Comparison of ENCODE assay signal across 12 cellular contexts in the genomic region with DNA sequence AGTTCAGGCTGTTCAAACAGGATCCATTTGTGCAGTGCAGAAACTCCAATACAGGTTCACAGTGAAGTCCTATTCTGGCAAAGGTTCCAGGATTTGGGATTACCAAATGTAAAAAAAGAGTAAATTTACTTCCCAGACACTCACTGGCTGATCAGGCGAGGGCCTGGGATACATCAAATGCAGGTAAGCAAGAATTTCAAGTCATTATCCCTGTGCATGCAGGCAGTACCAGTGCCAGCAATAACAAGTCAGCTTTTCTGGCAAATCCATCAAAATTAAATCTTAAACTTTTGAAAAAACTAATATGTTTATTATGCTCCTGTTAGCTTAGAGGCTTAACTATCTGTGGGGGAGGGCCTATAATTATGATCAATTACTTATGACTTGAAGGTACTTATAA. TPM values are rescaled to one million over a fixed set of nuclear protein-coding genes. Genes with fewer than 3 reads are reported as not detected.
DNase-seq lines count a peak whose midpoint lies in the region; ATAC-seq and TF ChIP-seq lines count a peak whose summit lies in the region.
"Had no signal": no experiment of that assay in that cellular context is flagged by ENCODE, and none has a peak within 500 bp of the region (broad histone marks: within the 10 kb centered on the region; RNA-seq: fewer than 3 reads in every experiment).

No MANE protein-coding gene starts in this region.

- no peaks in the 10 kb centered on the region for H3K27me3 Mint-ChIP-seq in stimulated activated naive CD8-positive, alpha-beta T cell treated with anti-CD3 and anti-CD28 coated beads, Interleukin-15, Interleukin-2, amounts not matched to agents 100 ng/mL and 50 ng/mL, for 24 hours

- H3K27ac Mint-ChIP-seq in stimulated activated naive CD8-positive, alpha-beta T cell treated with anti-CD3 and anti-CD28 coated beads, Interleukin-15, Interleukin-2, amounts not matched to agents 100 ng/mL and 50 ng/mL, for 24 hours = no peak overlapping the region

- H3K4me3 ChIP-seq in gastroesophageal sphincter (no peak overlapping the region), HAP-1 (no peak overlapping the region)
- H3K4me3 ChIP-seq: MG63, upper lobe of left lung had no signal

- H3K4me1 ChIP-seq in gastroesophageal sphincter (peaks cover 5 to 76% (median 16%) of the 10 kb centered on the region in 3 donors), HAP-1 (peaks cover 59% of the 10 kb centered on the region)

- WGBS in gastroesophageal sphincter (ENCODE audit: low coverage in 1 of 2), 2 donors = 36 to 69% methylated on average over 1 of the region's 1 CpG

- TF ChIP-seq CTCF in gastroesophageal sphincter (IDR thresholded peaks at IDR 0.05) = no peak

- H3K4me3 Mint-ChIP-seq in stimulated activated naive CD8-positive, alpha-beta T cell treated with anti-CD3 and anti-CD28 coated beads, Interleukin-15, Interleukin-2, amounts not matched to agents 100 ng/mL and 50 ng/mL, for 24 hours = peak overlapping the region; percentile 94

- H3K27me3 ChIP-seq in gastroesophageal sphincter (no peaks in the 10 kb centered on the region), HAP-1 (ENCODE audit: low read depth) (no peaks in the 10 kb centered on the region)
- H3K27me3 ChIP-seq: MG63, upper lobe of left lung had no signal

- in situ Hi-C loops in HAP-1 (cut with MboI; ENCODE audit: low sequenced_read_pairs) = loop anchor here (5.0 to 10.0 kb wide), 2 partner anchors 133 to 205 kb away; no protein-coding TSS in a partner anchor

- peaks cover 85% of the 10 kb centered on the region for H3K36me3 Mint-ChIP-seq in stimulated activated naive CD8-positive, alpha-beta T cell treated with anti-CD3 and anti-CD28 coated beads, Interleukin-15, Interleukin-2, amounts not matched to agents 100 ng/mL and 50 ng/mL, for 24 hours (ENCODE audit: low read depth)

- H3K36me3 ChIP-seq in gastroesophageal sphincter (no peaks in the 10 kb centered on the region), HAP-1 (replicated peaks) (no peaks in the 10 kb centered on the region; the same call in 1 of the 2 replicates)
- H3K36me3 ChIP-seq: upper lobe of left lung had no signal

- peaks cover 70% of the 10 kb centered on the region for H3K4me1 Mint-ChIP-seq in stimulated activated naive CD8-positive, alpha-beta T cell treated with anti-CD3 and anti-CD28 coated beads, Interleukin-15, Interleukin-2, amounts not matched to agents 100 ng/mL and 50 ng/mL, for 24 hours (ENCODE audit: low read depth)

- no peak for ATAC-seq in stimulated activated naive CD8-positive, alpha-beta T cell treated with anti-CD3 and anti-CD28 coated beads, Interleukin-15, Interleukin-2, amounts not matched to agents 100 U/mL and 50 U/mL, for 24 hours
- ATAC-seq in gastroesophageal sphincter (no peak), HG02798 (IDR thresholded peaks at IDR 0.05; ENCODE audit: poor library complexity, unreplicated experiment) (no peak)

- no peak for TF ChIP-seq POLR2A in gastroesophageal sphincter (IDR thresholded peaks at IDR 0.05)

- no peaks in the 10 kb centered on the region for H3K9me3 ChIP-seq in gastroesophageal sphincter
- no peaks in the 10 kb centered on the region for H3K9me3 ChIP-seq in HAP-1
- H3K9me3 ChIP-seq: MG63, upper lobe of left lung had no signal

- no peaks in the 10 kb centered on the region for H3K9me3 Mint-ChIP-seq in stimulated activated naive CD8-positive, alpha-beta T cell treated with anti-CD3 and anti-CD28 coated beads, Interleukin-15, Interleukin-2, amounts not matched to agents 100 ng/mL and 50 ng/mL, for 24 hours

- no peak for TF ChIP-seq EP300 in gastroesophageal sphincter (IDR thresholded peaks at IDR 0.05)

- H3K27ac ChIP-seq in gastroesophageal sphincter = peak overlapping the region; percentile 66 to 95 (median 92)
- H3K27ac ChIP-seq: upper lobe of left lung had no signal

- no peak for DNase-seq in stimulated activated naive CD8-positive, alpha-beta T cell treated with anti-CD3 and anti-CD28 coated beads, Interleukin-15, Interleukin-2, amounts not matched to agents 100 U/mL and 50 U/mL, for 24 hours
- DNase-seq in SK-N-DZ (ENCODE audit: low spot score) (peak; percentile 66), NCI-H2171 treated with DMSO at 0.1 percent for 48 hours (lab: John Stamatoyannopoulos, UW) (no peak), HAP-1 (ENCODE audit: low spot score in 2 of 2) (no peak)
- DNase-seq in stimulated activated CD4-positive, alpha-beta T cell treated with anti-CD3 and anti-CD28 coated beads, Interleukin-12 subunit alpha, Interleukin-12 subunit beta, amount 100 ng/mL, for 4 hours = no peak
- DNase-seq: HCEC 1CT, MG63, retina, upper lobe of left lung had no signal

RNA-seq across cellular contexts. Expression of a gene that starts 6.3 kb away (rescaled TPM):
- 106 and 115 TPM in 2 replicates for polyA plus RNA-seq in SK-N-DZ (2014; cell fraction: cytosol; rRNA removed)
- polyA plus RNA-seq in SK-N-DZ (2014; cell fraction: nucleus; rRNA removed) = 61.6 and 71.8 TPM in 2 replicates
- total RNA-seq in gastroesophageal sphincter = 10 to 100 TPM; 19.7 to 51.1 (median 33.8) TPM
